In the genomic region with DNA sequence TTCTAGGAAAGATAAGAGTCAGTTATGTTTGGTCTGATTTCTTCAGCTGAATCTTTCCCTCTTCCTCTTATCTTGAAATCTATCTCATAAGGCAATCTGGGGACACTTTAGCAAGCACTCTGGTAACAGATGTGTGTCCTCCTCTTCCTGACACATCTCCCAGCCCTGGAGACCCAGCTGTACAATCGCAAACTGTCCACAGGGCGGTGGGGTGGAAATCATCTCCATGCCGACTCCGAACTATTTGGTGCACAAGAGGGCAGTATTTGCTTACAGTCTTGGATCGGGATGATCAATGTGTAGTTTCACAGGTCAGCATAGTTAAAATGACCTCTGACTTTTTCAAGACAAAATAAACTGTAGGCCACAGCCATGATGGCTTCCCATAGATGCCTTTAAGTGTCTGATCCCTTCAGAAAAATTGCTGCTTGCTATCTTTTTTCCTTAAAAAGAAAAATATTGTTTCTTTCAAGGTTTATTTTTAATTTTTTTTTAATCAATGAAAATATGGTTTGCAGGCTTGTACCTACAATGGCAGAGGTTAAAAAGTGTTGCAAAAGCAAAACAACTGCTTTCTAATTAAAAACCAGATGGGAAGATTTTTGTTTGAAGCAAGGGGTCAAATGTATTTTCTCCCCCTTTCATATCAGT, we compare ENCODE assay signal across 8 cellular contexts. TPM values are rescaled to one million over a fixed set of nuclear protein-coding genes. Genes with fewer than 3 reads are reported as not detected.
DNase-seq lines count a peak whose midpoint lies in the region; ATAC-seq and TF ChIP-seq lines count a peak whose summit lies in the region.

No MANE protein-coding gene starts in this region.

- intact Hi-C loops in tibial artery (cut with DNase I; ENCODE audit: low total_unique reads) = no loop called here

- no peak overlapping the region for H3K27ac ChIP-seq in tibial artery

- H3K36me3 ChIP-seq in kidney epithelial cell (ENCODE audit: control insufficient read depth, insufficient read depth, low read length) (no peaks in the 10 kb centered on the region), tibial artery (peaks cover 0 to 1% (median 0%) of the 10 kb centered on the region in 3 donors)

- H3K4me3 Mint-ChIP-seq in HFFc6 = no peak overlapping the region

- peaks cover 21% of the 10 kb centered on the region for H3K4me1 Mint-ChIP-seq in HFFc6 (ENCODE audit: low read depth)

- no peaks in the 10 kb centered on the region for H3K27me3 Mint-ChIP-seq in HFFc6 (ENCODE audit: insufficient read depth)

- DNase-seq in AML-193 (lab: John Stamatoyannopoulos, UW) = peak; percentile 70 to 71
- DNase-seq in HFFc6 = peak; percentile 79
- DNase-seq in NOMO-1 (lab: John Stamatoyannopoulos, UW; ENCODE audit: unreplicated experiment in 2 of 2) = peak; percentile 47 to 69
- peak; percentile 85 to 87 for DNase-seq in cardiac fibroblast (ENCODE audit: low read depth in 2 of 2)
- DNase-seq in kidney epithelial cell (ENCODE audit: low read depth) = no peak
- peak in 1 of 2 donors; percentile 45 for DNase-seq in tibial artery

- H3K27me3 ChIP-seq in kidney epithelial cell (ENCODE audit: control insufficient read depth, insufficient read depth, low read length) (no peaks in the 10 kb centered on the region), tibial artery (no peaks in the 10 kb centered on the region)

- TF ChIP-seq CTCF in HFFc6 (IDR thresholded peaks at IDR 0.05) = peak; percentile 90
- TF ChIP-seq CTCF in cardiac fibroblast (IDR thresholded peaks at IDR 0.05; ENCODE audit: low read depth, low read length) = peak; percentile 91
- peak; percentile 89 for TF ChIP-seq CTCF in kidney epithelial cell (IDR thresholded peaks at IDR 0.05; ENCODE audit: insufficient read depth, low read length, poor library complexity, severe bottlenecking)
- TF ChIP-seq CTCF in tibial artery (IDR thresholded peaks at IDR 0.05) = peak; percentile 66 to 74

- H3K9me3 Mint-ChIP-seq in HFFc6 = no peaks in the 10 kb centered on the region

- no peaks in the 10 kb centered on the region for H3K9me3 ChIP-seq in tibial artery

- H3K4me3 ChIP-seq in cardiac fibroblast (replicated peaks in 1 of 2; ENCODE audit: low read depth in 2 of 2, low read length in 2 of 2) = no peak overlapping the region
- no peak overlapping the region for H3K4me3 ChIP-seq in kidney epithelial cell (ENCODE audit: low read depth, low read length)
- H3K4me3 ChIP-seq in tibial artery = no peak overlapping the region

- H3K36me3 Mint-ChIP-seq in HFFc6 (ENCODE audit: low read depth) = no peaks in the 10 kb centered on the region

- H3K4me1 ChIP-seq in tibial artery = no peaks in the 10 kb centered on the region

- no peak for ATAC-seq in HG03439 (IDR thresholded peaks at IDR 0.05; ENCODE audit: unreplicated experiment)
- ATAC-seq in GM21447 (IDR thresholded peaks at IDR 0.05; ENCODE audit: unreplicated experiment) = no peak

- H3K27ac Mint-ChIP-seq in HFFc6 = peak overlapping the region; percentile 5; the same call in 1 of the 2 replicates

RNA-seq across cellular contexts. Expression of a gene that starts 17.7 kb away (rescaled TPM):
- 10 to 100 TPM in 4 of 6 experiments, 1 to 10 TPM in 2; 8.2 to 11.6 (median 11.0) TPM for total RNA-seq in HFFc6 (2021; fragmentation: NEBNext Ultra II Directional; extraction: Animal tissue kit (Norgen Biotek cat#: 25700))
- total RNA-seq in kidney epithelial cell = 12.6 and 14.7 TPM in 2 replicates

RNA-seq across cellular contexts. Expression of a gene that starts 47.4 kb away (rescaled TPM):
- 10 to 100 TPM; 61.2 to 75.4 (median 69.2) TPM for total RNA-seq in HFFc6 (2021; fragmentation: NEBNext Ultra II Directional; extraction: Animal tissue kit (Norgen Biotek cat#: 25700))
- 68.4 and 68.7 TPM in 2 replicates for total RNA-seq in kidney epithelial cell
